ENCODE assay signal across 20 cellular contexts in the genomic region with DNA sequence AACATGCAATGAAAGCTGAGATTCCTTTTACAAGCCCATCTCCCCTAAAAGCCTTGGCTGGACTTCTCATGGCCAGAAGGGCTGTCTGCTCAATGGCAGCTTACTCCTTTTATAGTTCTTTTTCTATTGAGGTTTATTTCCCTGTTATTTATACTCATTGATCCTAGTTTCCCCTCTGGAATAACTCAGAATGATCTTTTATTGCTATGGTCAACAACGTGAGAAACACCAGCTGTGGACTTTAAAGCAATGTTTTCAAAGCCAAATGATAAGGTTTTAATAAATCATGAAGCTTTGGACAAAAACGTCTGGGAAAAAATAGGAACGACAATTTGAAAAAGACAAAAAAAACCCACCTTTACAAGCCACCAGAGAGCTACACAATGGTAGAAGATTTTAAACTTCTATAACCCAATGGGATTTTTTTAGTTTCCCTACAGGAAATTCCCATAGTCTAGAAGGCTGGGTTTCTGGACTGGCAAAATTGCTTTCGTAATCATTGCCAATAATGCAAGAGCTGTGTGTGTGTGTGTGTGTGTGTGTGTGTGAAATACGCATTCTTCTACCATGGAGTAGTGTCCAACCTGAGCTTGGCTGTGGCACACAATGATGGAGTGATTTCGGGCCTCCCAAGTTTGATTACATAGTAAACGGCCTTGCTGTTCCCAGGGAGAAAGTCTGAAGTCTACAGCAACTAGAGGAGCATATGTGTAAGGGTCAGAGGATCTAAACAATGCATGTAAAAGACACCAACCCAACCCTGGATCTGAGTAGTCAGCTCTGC.
A peak's percentile ranks its signal among the peaks of the same experiment; 100 is the strongest.
DNase-seq lines count a peak whose midpoint lies in the region; ATAC-seq, FAIRE-seq and TF ChIP-seq lines count a peak whose summit lies in the region.
"Had no signal": no experiment of that assay in that cellular context is flagged by ENCODE, and none has a peak within 500 bp of the region (broad histone marks: within the 10 kb centered on the region; RNA-seq: fewer than 3 reads in every experiment).

No MANE protein-coding gene starts in this region.

- DNase-seq in HFFc6 = no peak
- peak; percentile 48 for DNase-seq in left kidney (ENCODE audit: low read depth, low spot score)
- no peak for DNase-seq in stimulated activated effector memory CD8-positive, alpha-beta T cell treated with anti-CD3 and anti-CD28 coated beads, Interleukin-12 subunit alpha, Interleukin-12 subunit beta, amount 100 ng/mL, for 72 hours (ENCODE audit: low spot score in 2 of 2)
- no peak for DNase-seq in stimulated activated CD4-positive, alpha-beta T cell treated with anti-CD3 and anti-CD28 coated beads, Interleukin-2, amount 100 ng/mL, for 48 hours
- DNase-seq in esophagus squamous epithelium (lab: John Stamatoyannopoulos, UW) = no peak
- DNase-seq in NCI-H69 (lab: John Stamatoyannopoulos, UW) = no peak
- DNase-seq: DMS153, Kasumi-1, MM.1S, NCI-H1105, NCI-H1694, NCI-H2107, NCI-H2227 treated with DMSO at 0.1 percent for 48 hours, NCI-H524 had no signal

- no peak for ATAC-seq in stimulated activated effector memory CD8-positive, alpha-beta T cell treated with anti-CD3 and anti-CD28 coated beads, Interleukin-12 subunit alpha, Interleukin-12 subunit beta, amount 100 ng/mL, for 72 hours
- no peak for ATAC-seq in GM19395 (IDR thresholded peaks at IDR 0.05; ENCODE audit: unreplicated experiment)
- ATAC-seq: Panc1 had no signal

- H3K27me3 Mint-ChIP-seq in HFFc6 (ENCODE audit: insufficient read depth) = 0 out of 2 replicates have a peak, but pooled peaks cover 2% of the 10 kb centered on the region
- H3K27me3 Mint-ChIP-seq: IgD-negative memory B cell had no signal

- H3K4me3 ChIP-seq in esophagus squamous epithelium = no peak overlapping the region
- H3K4me3 ChIP-seq: BLaER1 treated with 17β-estradiol and CSF1 and Interleukin-3, amounts not matched to agents 10 nM and 100 nM had no signal

- H3K9me3 ChIP-seq in esophagus squamous epithelium = no peaks in the 10 kb centered on the region
- H3K9me3 ChIP-seq: BLaER1 treated with 17β-estradiol and CSF1 and Interleukin-3, amounts not matched to agents 10 nM and 100 nM had no signal

- no peaks in the 10 kb centered on the region for H3K27me3 ChIP-seq in esophagus squamous epithelium
- H3K27me3 ChIP-seq: BLaER1 treated with 17β-estradiol and CSF1 and Interleukin-3, amounts not matched to agents 10 nM and 100 nM had no signal

- peak overlapping the region; percentile 15; the same call in 1 of the 2 replicates for H3K27ac Mint-ChIP-seq in HFFc6
- H3K27ac Mint-ChIP-seq in stimulated activated effector memory CD8-positive, alpha-beta T cell treated with anti-CD3 and anti-CD28 coated beads, Interleukin-12 subunit alpha, Interleukin-12 subunit beta, amount 100 ng/mL, for 72 hours = peak overlapping the region; percentile 30
- H3K27ac Mint-ChIP-seq: IgD-negative memory B cell had no signal

- peaks cover 22% of the 10 kb centered on the region for H3K4me1 Mint-ChIP-seq in HFFc6 (ENCODE audit: low read depth)
- no peaks in the 10 kb centered on the region for H3K4me1 Mint-ChIP-seq in stimulated activated effector memory CD8-positive, alpha-beta T cell treated with anti-CD3 and anti-CD28 coated beads, Interleukin-12 subunit alpha, Interleukin-12 subunit beta, amount 100 ng/mL, for 72 hours
- H3K4me1 Mint-ChIP-seq: IgD-negative memory B cell had no signal

- H3K4me1 ChIP-seq in esophagus squamous epithelium = peaks cover 0 to 19% (median 11%) of the 10 kb centered on the region in 3 donors
- H3K4me1 ChIP-seq: BLaER1 treated with 17β-estradiol and CSF1 and Interleukin-3, amounts not matched to agents 10 nM and 100 nM had no signal

- peak; percentile 97 for FAIRE-seq in endometrium (lab: Jason Lieb, UNC)
- FAIRE-seq: A204.1 had no signal

- H3K27ac ChIP-seq in esophagus squamous epithelium = no peak overlapping the region
- H3K27ac ChIP-seq: BLaER1 treated with 17β-estradiol and CSF1 and Interleukin-3, amounts not matched to agents 10 nM and 100 nM had no signal

- no peaks in the 10 kb centered on the region for H3K9me3 Mint-ChIP-seq in HFFc6
- no peaks in the 10 kb centered on the region for H3K9me3 Mint-ChIP-seq in stimulated activated effector memory CD8-positive, alpha-beta T cell treated with anti-CD3 and anti-CD28 coated beads, Interleukin-12 subunit alpha, Interleukin-12 subunit beta, amount 100 ng/mL, for 72 hours
- H3K9me3 Mint-ChIP-seq: IgD-negative memory B cell had no signal

- H3K4me3 Mint-ChIP-seq in HFFc6 = no peak overlapping the region
- no peak overlapping the region for H3K4me3 Mint-ChIP-seq in stimulated activated effector memory CD8-positive, alpha-beta T cell treated with anti-CD3 and anti-CD28 coated beads, Interleukin-12 subunit alpha, Interleukin-12 subunit beta, amount 100 ng/mL, for 72 hours
- H3K4me3 Mint-ChIP-seq: IgD-negative memory B cell had no signal

- TF ChIP-seq POLR2A in esophagus squamous epithelium (IDR thresholded peaks at IDR 0.05) = no peak

- intact Hi-C loops in esophagus squamous epithelium (cut with DNase I) = no loop called here

- H3K36me3 ChIP-seq in esophagus squamous epithelium = peaks cover 0 to 64% (median 0%) of the 10 kb centered on the region in 3 donors

- 68 to 82% methylated on average over 4 to 6 of the region's 7 CpGs for WGBS in esophagus squamous epithelium, 2 donors

- peaks cover 46% of the 10 kb centered on the region for H3K36me3 Mint-ChIP-seq in HFFc6 (ENCODE audit: low read depth)
- H3K36me3 Mint-ChIP-seq in stimulated activated effector memory CD8-positive, alpha-beta T cell treated with anti-CD3 and anti-CD28 coated beads, Interleukin-12 subunit alpha, Interleukin-12 subunit beta, amount 100 ng/mL, for 72 hours = peaks cover 66% of the 10 kb centered on the region

- TF ChIP-seq CTCF in HFFc6 (IDR thresholded peaks at IDR 0.05) (no peak), esophagus squamous epithelium (IDR thresholded peaks at IDR 0.05) (no peak)
